In the genomic region with DNA sequence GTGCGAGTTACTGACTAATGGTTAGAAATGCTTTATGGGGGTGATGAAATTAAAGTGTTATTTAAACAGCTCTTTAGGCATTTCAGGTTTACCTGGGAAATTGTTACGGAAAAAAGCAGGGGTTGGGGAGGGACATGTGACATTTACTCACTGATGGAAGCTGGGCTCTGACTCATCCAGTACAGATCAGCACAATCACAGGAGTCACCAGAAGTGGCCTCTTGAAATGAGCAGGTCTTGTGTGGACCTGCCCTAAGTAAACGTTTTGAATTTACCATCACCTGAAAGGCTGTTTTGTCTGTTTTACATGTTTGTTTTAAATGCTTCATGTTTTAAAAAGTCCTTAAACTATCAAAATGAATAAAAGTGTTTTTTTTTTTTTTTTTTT, we compare ENCODE assay signal across 8 cellular contexts. TPM values are rescaled to one million over a fixed set of nuclear protein-coding genes. Genes with fewer than 3 reads are reported as not detected.
DNase-seq lines count a peak whose midpoint lies in the region; ATAC-seq and TF ChIP-seq lines count a peak whose summit lies in the region.

No MANE protein-coding gene starts in this region.

- H3K36me3 Mint-ChIP-seq in activated naive CD8-positive, alpha-beta T cell treated with anti-CD3 and anti-CD28 coated beads for 36 hours, result peaks cover 32% of the 10 kb centered on the region

- H3K4me3 ChIP-seq in DOHH2 (ENCODE audit: low read length) (peak overlapping the region; percentile 96), mesodermal cell (ENCODE audit: extremely low read depth, insufficient read depth, low read length, poor library complexity, severe bottlenecking) (no peak overlapping the region)

- H3K36me3 ChIP-seq in DOHH2 (ENCODE audit: control insufficient read depth, low read length), result peaks cover 47% of the 10 kb centered on the region
- H3K36me3 ChIP-seq in mesodermal cell (ENCODE audit: control insufficient read depth, insufficient read depth, low read length), result peaks cover 44% of the 10 kb centered on the region

- H3K9me3 ChIP-seq in DOHH2 (ENCODE audit: control insufficient read depth, insufficient read depth, low read length) (no peaks in the 10 kb centered on the region), mesodermal cell (ENCODE audit: control insufficient read depth, low read length) (no peaks in the 10 kb centered on the region)

- H3K9me2 ChIP-seq in DOHH2 (replicated peaks; ENCODE audit: control insufficient read depth, low read length), result no peaks in the 10 kb centered on the region

- H3K4me3 Mint-ChIP-seq in activated naive CD8-positive, alpha-beta T cell treated with anti-CD3 and anti-CD28 coated beads for 36 hours, result peak overlapping the region; percentile 83

- peaks cover 68% of the 10 kb centered on the region for H3K4me1 ChIP-seq in DOHH2 (ENCODE audit: control insufficient read depth, low read length)
- peaks cover 24% of the 10 kb centered on the region for H3K4me1 ChIP-seq in mesodermal cell (ENCODE audit: control insufficient read depth, insufficient read depth, low read length, poor library complexity, severe bottlenecking)

- H3K27me3 ChIP-seq in DOHH2 (ENCODE audit: control insufficient read depth, low read length), result no peaks in the 10 kb centered on the region

- H3K27me3 Mint-ChIP-seq in activated naive CD8-positive, alpha-beta T cell treated with anti-CD3 and anti-CD28 coated beads for 36 hours, result peaks cover 7% of the 10 kb centered on the region

- peaks cover 73% of the 10 kb centered on the region for H3K79me2 ChIP-seq in DOHH2 (ENCODE audit: control insufficient read depth, low read length)

- peaks cover 23% of the 10 kb centered on the region for H4K20me1 ChIP-seq in DOHH2 (ENCODE audit: control insufficient read depth, insufficient read depth, low read depth, low read length)

- peak overlapping the region; percentile 59 for H3K27ac Mint-ChIP-seq in activated naive CD8-positive, alpha-beta T cell treated with anti-CD3 and anti-CD28 coated beads for 36 hours

- TF ChIP-seq CTCF in DOHH2 (IDR thresholded peaks at IDR 0.05; ENCODE audit: low read depth, low read length, poor library complexity, severe bottlenecking) (no peak), GM10248 (IDR thresholded peaks at IDR 0.05; ENCODE audit: control extremely low read depth, extremely low read depth, low read depth, missing control alignments) (no peak)

- peaks cover 56% of the 10 kb centered on the region for H3K4me1 Mint-ChIP-seq in activated naive CD8-positive, alpha-beta T cell treated with anti-CD3 and anti-CD28 coated beads for 36 hours

- no peaks in the 10 kb centered on the region for H3K9me3 Mint-ChIP-seq in activated naive CD8-positive, alpha-beta T cell treated with anti-CD3 and anti-CD28 coated beads for 36 hours

- peaks cover 14% of the 10 kb centered on the region for H3F3A ChIP-seq in DOHH2 (ENCODE audit: control insufficient read depth, insufficient read depth)

- POLR2A ChIA-PET in GM10248 (lab: Yijun Ruan, JAX), result no interaction called here

- no peak overlapping the region for H3K27ac ChIP-seq in DOHH2 (ENCODE audit: low read depth, low read length)
- H3K27ac ChIP-seq in mesodermal cell (ENCODE audit: low read depth, low read length, severe bottlenecking), result peak overlapping the region; percentile 41

- peak overlapping the region; percentile 92 for H3K4me2 ChIP-seq in DOHH2 (ENCODE audit: low read length)

- no peak for ATAC-seq in HG03342 (IDR thresholded peaks at IDR 0.05; ENCODE audit: unreplicated experiment)
- no peak for ATAC-seq in HG03354 (IDR thresholded peaks at IDR 0.05; ENCODE audit: poor library complexity, severe bottlenecking, unreplicated experiment)

- DNase-seq in NCI-H1105 (lab: John Stamatoyannopoulos, UW), result peak; percentile 39
- DNase-seq in activated naive CD8-positive, alpha-beta T cell treated with anti-CD3 and anti-CD28 coated beads for 36 hours, result peak; percentile 10
- DNase-seq in NCI-H1092 treated with DMSO at 0.1 percent for 48 hours (lab: John Stamatoyannopoulos, UW), result no peak
- DNase-seq in GM10248 (ENCODE audit: extremely low spot score), result no peak

- WGBS in mesodermal cell (ENCODE audit: insufficient coverage in 2 of 2), 2 experiments, result 76 to 83% methylated on average over 2 of the region's 3 CpGs

- CTCF ChIA-PET in GM10248 (lab: Yijun Ruan, JAX), result interaction anchor here (3.8 to 4.7 kb wide), 2 partner anchors 11 to 28 kb away, joined by 20 to 24 read pairs; partner anchors contain the start of gene C10orf143

RNA-seq across cellular contexts. Expression of gene GLRX3, which starts 2.3 kb away (rescaled TPM):
- 100 to 1,000 TPM; 142 to 146 TPM for total RNA-seq in activated naive CD8-positive, alpha-beta T cell treated with anti-CD3 and anti-CD28 coated beads for 36 hours
- polyA plus RNA-seq in mesodermal cell (2013, experiment 1 of 2), result 157 TPM
- polyA plus RNA-seq in mesodermal cell (2013, experiment 2 of 2), result 165 TPM

RNA-seq across cellular contexts. Expression of gene C10orf143, which starts 27.8 kb away (rescaled TPM):
- total RNA-seq in activated naive CD8-positive, alpha-beta T cell treated with anti-CD3 and anti-CD28 coated beads for 36 hours, result 1 to 10 TPM; 3.3 to 3.8 TPM
- polyA plus RNA-seq in mesodermal cell (2013, experiment 1 of 2), result 1.7 TPM
- polyA plus RNA-seq in mesodermal cell (2013, experiment 2 of 2), result 2.6 TPM

Comparison
In these comparisons a context has a peak if more than half of its experiments do, and no peak if none do; other contexts are left out.
1. DNase-seq: peak in NCI-H1105 (single experiment) and activated naive CD8-positive, alpha-beta T cell treated with anti-CD3 and anti-CD28 coated beads for 36 hours (single experiment); none in NCI-H1092 treated with DMSO at 0.1 percent for 48 hours (single experiment) and GM10248 (single experiment).